9 cellular contexts compared by ENCODE assay signal in the genomic region with DNA sequence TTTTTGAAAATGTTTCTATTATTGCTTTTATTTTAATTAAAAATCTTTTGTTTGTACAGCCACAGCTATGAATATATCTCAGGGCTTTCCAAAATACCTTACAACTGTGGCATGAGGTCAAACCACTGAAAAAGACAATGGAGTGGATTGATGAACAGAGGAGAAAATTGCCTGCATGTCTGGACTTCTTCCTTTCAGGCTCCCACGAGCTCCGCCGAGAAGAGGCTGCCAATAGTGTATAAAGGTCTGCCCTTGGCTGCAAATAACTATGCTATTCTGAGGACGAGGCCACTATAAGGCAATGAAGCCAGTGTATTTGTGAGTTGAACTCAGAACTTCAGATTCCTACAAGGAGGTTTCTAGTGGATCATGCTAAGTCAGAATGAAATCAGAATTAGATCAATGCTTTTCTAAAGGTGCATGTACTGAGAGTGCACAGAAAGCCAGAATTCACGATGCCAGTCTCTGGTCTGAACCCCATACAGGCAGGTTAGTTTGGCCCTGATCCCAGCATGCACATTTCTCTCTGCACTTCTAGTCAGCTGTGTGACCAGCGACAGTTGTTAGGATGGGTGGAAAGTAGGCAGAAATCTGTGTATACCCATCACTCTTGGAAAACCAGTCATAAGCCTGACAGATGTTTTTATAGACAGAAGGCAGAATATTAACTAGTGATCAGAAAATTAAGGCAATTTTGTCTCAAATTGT. TPM values are rescaled to one million over a fixed set of nuclear protein-coding genes. Genes with fewer than 3 reads are reported as not detected.
DNase-seq lines count a peak whose midpoint lies in the region; ATAC-seq and TF ChIP-seq lines count a peak whose summit lies in the region.
"Had no signal": no experiment of that assay in that cellular context is flagged by ENCODE, and none has a peak within 500 bp of the region (broad histone marks: within the 10 kb centered on the region; RNA-seq: fewer than 3 reads in every experiment).

No MANE protein-coding gene starts in this region.

- H3K4me1 Mint-ChIP-seq in Caco-2 (ENCODE audit: low read depth, unreplicated experiment): peaks cover 28% of the 10 kb centered on the region

- ATAC-seq in Right ventricle myocardium superior (ENCODE audit: poor library complexity) (peak; percentile 94), HG02852 (IDR thresholded peaks at IDR 0.05; ENCODE audit: unreplicated experiment) (no peak)

- POLR2A ChIA-PET in Caco-2 (lab: Charles Lee): no interaction called here

- peak overlapping the region; percentile 100 for H4K91ac ChIP-seq in trophoblast cell (ENCODE audit: low read depth, low read length)

- no peaks in the 10 kb centered on the region for H3K79me2 ChIP-seq in trophoblast cell (ENCODE audit: control insufficient read depth, insufficient read depth, low read length, poor library complexity)

- CTCF ChIA-PET in Caco-2 (lab: Charles Lee): no interaction called here

- no peak overlapping the region for H4K12ac ChIP-seq in trophoblast cell (ENCODE audit: low read depth, low read length)

- in situ Hi-C loops in KBM-7 (cut with MboI; ENCODE audit: low pct_unique_long_range_greater_than_20kb, low sequenced_read_pairs): no loop called here

- peaks cover 49% of the 10 kb centered on the region for H3K4me1 ChIP-seq in Caco-2
- peaks cover 0 to 34% of the 10 kb centered on the region in 2 donors for H3K4me1 ChIP-seq in adrenal gland (replicated peaks in 1 of 2)
- H3K4me1 ChIP-seq in trophoblast cell (ENCODE audit: control insufficient read depth in 1 of 2, insufficient read depth in 2 of 2, low read length in 2 of 2): peaks cover 8 to 12% of the 10 kb centered on the region in 2 experiments

- H3K9ac ChIP-seq in trophoblast cell (ENCODE audit: low read length): no peak overlapping the region

- H3K4me3 ChIP-seq in Caco-2 (ENCODE audit: low read depth, low read length) (no peak overlapping the region), adrenal gland (no peak overlapping the region), trophoblast cell (ENCODE audit: low read depth, low read length) (no peak overlapping the region)

- H3K27me3 ChIP-seq in Caco-2 (replicated peaks; ENCODE audit: control insufficient read depth, insufficient read depth, low read length) (no peaks in the 10 kb centered on the region), adrenal gland (no peaks in the 10 kb centered on the region), trophoblast cell (ENCODE audit: insufficient read depth, low read length) (no peaks in the 10 kb centered on the region)

- 28 to 36% (median 29%) methylated on average over 6 of the region's 6 CpGs for WGBS in adrenal gland, 4 donors
- no CpG with 5 or more reads among the region's 6 CpGs for WGBS in trophoblast cell (ENCODE audit: extremely low coverage, insufficient coverage, insufficient read length)

- no peaks in the 10 kb centered on the region for H3K36me3 ChIP-seq in Caco-2 (ENCODE audit: control insufficient read depth, insufficient read depth, low read length)
- H3K36me3 ChIP-seq in adrenal gland (replicated peaks in 1 of 2): no peaks in the 10 kb centered on the region
- no peaks in the 10 kb centered on the region for H3K36me3 ChIP-seq in trophoblast cell (ENCODE audit: control insufficient read depth in 1 of 2, insufficient read depth in 2 of 2, low read length in 2 of 2)

- no peak overlapping the region for H3K23ac ChIP-seq in trophoblast cell (ENCODE audit: low read length)

- peak overlapping the region; percentile 91 for H3K14ac ChIP-seq in trophoblast cell (ENCODE audit: low read length)

- H3K18ac ChIP-seq in trophoblast cell (ENCODE audit: low read length): peak overlapping the region; percentile 86

- no peaks in the 10 kb centered on the region for H3K9me3 ChIP-seq in Caco-2
- no peaks in the 10 kb centered on the region for H3K9me3 ChIP-seq in adrenal gland (replicated peaks in 1 of 3)
- no peaks in the 10 kb centered on the region for H3K9me3 ChIP-seq in trophoblast cell (ENCODE audit: insufficient read depth, low read depth, low read length)

- no peak for TF ChIP-seq CTCF in Caco-2 (IDR thresholded peaks at IDR 0.05; ENCODE audit: insufficient read depth in 1 of 2, low read depth in 1 of 2, low read length in 1 of 2, severe bottlenecking in 1 of 2, unreplicated experiment in 1 of 2)
- TF ChIP-seq CTCF in adrenal gland (IDR thresholded peaks at IDR 0.05): no peak

- H3K27ac Mint-ChIP-seq in Caco-2 (ENCODE audit: unreplicated experiment): peak overlapping the region; percentile 23
- H3K27ac Mint-ChIP-seq: CD4-positive, alpha-beta T cell had no signal

- no peak overlapping the region for H2AFZ ChIP-seq in trophoblast cell (ENCODE audit: insufficient read depth, low read length, poor library complexity)

- no peaks in the 10 kb centered on the region for H3K9me3 Mint-ChIP-seq in Caco-2 (ENCODE audit: unreplicated experiment)
- H3K9me3 Mint-ChIP-seq: CD4-positive, alpha-beta T cell had no signal

- no peak for DNase-seq in Caco-2
- DNase-seq in adrenal gland: peak in 6 of 7 donors; percentile 35 to 73 (median 49)
- DNase-seq in Right ventricle myocardium superior: peak; percentile 73
- no peak for DNase-seq in trophoblast cell
- DNase-seq in SIG-M5 (lab: John Stamatoyannopoulos, UW): no peak
- DNase-seq in KBM-7: no peak
- DNase-seq in iPS-NIHi11 (ENCODE audit: low spot score): no peak
- DNase-seq: CD4-positive, alpha-beta T cell had no signal

- BruUV-seq in Caco-2 (replicated peaks; lab: Mats Ljungman, UMichigan): no TSS peak

- peak overlapping the region; percentile 93 for H2BK5ac ChIP-seq in trophoblast cell (ENCODE audit: low read depth, low read length, poor library complexity)

- peak overlapping the region; percentile 92 for H3K4ac ChIP-seq in trophoblast cell (ENCODE audit: low read depth, low read length)

- peak overlapping the region; percentile 76 for H2AK5ac ChIP-seq in trophoblast cell (ENCODE audit: low read length)

- peak overlapping the region in 3 of 5 donors; percentile 21 to 71 (median 66) for H3K27ac ChIP-seq in adrenal gland
- H3K27ac ChIP-seq in trophoblast cell (ENCODE audit: low read depth, low read length): peak overlapping the region; percentile 95

- peak overlapping the region; percentile 98 for H2BK12ac ChIP-seq in trophoblast cell (ENCODE audit: low read length)

- no peak for TF ChIP-seq POLR2A in adrenal gland (IDR thresholded peaks at IDR 0.05)

- no peak overlapping the region for H3K4me3 Mint-ChIP-seq in Caco-2 (ENCODE audit: unreplicated experiment)
- H3K4me3 Mint-ChIP-seq: CD4-positive, alpha-beta T cell had no signal

- H3K36me3 Mint-ChIP-seq in Caco-2 (ENCODE audit: insufficient read depth, unreplicated experiment): peaks cover 7% of the 10 kb centered on the region

- peak overlapping the region; percentile 80 for H4K8ac ChIP-seq in trophoblast cell (ENCODE audit: low read depth, low read length)

- H3K27me3 Mint-ChIP-seq in Caco-2 (ENCODE audit: insufficient read depth, unreplicated experiment): no peaks in the 10 kb centered on the region

- peak overlapping the region; percentile 100 for H2BK120ac ChIP-seq in trophoblast cell (ENCODE audit: insufficient read depth, low read length, poor library complexity)

- peaks cover 41% of the 10 kb centered on the region for H3K79me1 ChIP-seq in trophoblast cell (ENCODE audit: low read length)

- H3K4me2 ChIP-seq in trophoblast cell (ENCODE audit: low read length): no peak overlapping the region

- intact Hi-C loops in Caco-2 (cut with micrococcal nuclease; ENCODE audit: unreplicated experiment) (loop anchor here (2.0 to 10.0 kb wide), 2 partner anchors 37 to 117 kb away; no protein-coding TSS in a partner anchor), adrenal gland (cut with DNase I) (no loop called here), Right ventricle myocardium superior (cut with DNase I) (loop anchor here (5.0 kb wide), 1 partner anchor 40 kb away; no protein-coding TSS in a partner anchor)

RNA-seq across cellular contexts. Expression of gene PLPP1, which starts 42.7 kb away (rescaled TPM):
- 49.4 and 57.9 TPM in 2 replicates for total RNA-seq in Caco-2 (2022)
- 100 to 1,000 TPM in 5 of 8 donors, 10 to 100 TPM in 3; 80.8 to 716 (median 183) TPM for total RNA-seq in adrenal gland
- polyA plus RNA-seq in adrenal gland: 100 to 1,000 TPM in 2 of 3 donors, 10 to 100 TPM in 1; 60.3 to 138 (median 130) TPM
- 75.9 TPM for total RNA-seq in Right ventricle myocardium superior
- 87.5 and 92.7 TPM in 2 replicates for polyA plus RNA-seq in trophoblast cell (2013)

Comparison
In these comparisons a context has a peak if more than half of its experiments do, and no peak if none do; other contexts are left out.
1. DNase-seq: peak in adrenal gland (6 of 7) and Right ventricle myocardium superior (single experiment); none in Caco-2 (0 of 2), trophoblast cell (0 of 2), SIG-M5 (single experiment), KBM-7 (single experiment) and iPS-NIHi11 (single experiment).
2. intact Hi-C loops: an anchor here in Caco-2 (2.0 to 10.0 kb wide) and Right ventricle myocardium superior (5.0 kb wide); none called in adrenal gland.